In genomic region chr11:8168485-8169257, GRCh38 we compare ENCODE assay signal across 9 cellular contexts. TPM values are rescaled to one million over a fixed set of nuclear protein-coding genes. Genes with fewer than 3 reads are reported as not detected.
DNase-seq lines count a peak whose midpoint lies in the region; ATAC-seq and TF ChIP-seq lines count a peak whose summit lies in the region.
"Had no signal": no experiment of that assay in that cellular context is flagged by ENCODE, and none has a peak within 500 bp of the region (broad histone marks: within the 10 kb centered on the region; RNA-seq: fewer than 3 reads in every experiment).

TSS of gene RIC3 (minus strand) at chr11:8169025. CDS start at chr11:8168989, 36 bp downstream.

- H3K9me3 ChIP-seq in HEK293 (ENCODE audit: control insufficient read depth, insufficient read depth, low read depth, low read length) (no peaks in the 10 kb centered on the region), gastrocnemius medialis (no peaks in the 10 kb centered on the region)
- H3K9me3 ChIP-seq: neutrophil had no signal

- H3K36me3 Mint-ChIP-seq in activated naive CD4-positive, alpha-beta T cell treated with anti-CD3 and anti-CD28 coated beads for 36 hours (ENCODE audit: low read depth), result no peaks in the 10 kb centered on the region

- no peaks in the 10 kb centered on the region for H3K9me3 Mint-ChIP-seq in activated naive CD4-positive, alpha-beta T cell treated with anti-CD3 and anti-CD28 coated beads for 36 hours

- intact Hi-C loops in activated naive CD4-positive, alpha-beta T cell treated with anti-CD3 and anti-CD28 coated beads for 36 hours (cut with micrococcal nuclease), result no loop called here
- intact Hi-C loops in gastrocnemius medialis (cut with DNase I; ENCODE audit: low total_unique reads), result no loop called here

- POLR2A ChIA-PET in HEK293 (lab: Yijun Ruan, JAX), result no interaction called here

- H3K4me1 Mint-ChIP-seq in activated naive CD4-positive, alpha-beta T cell treated with anti-CD3 and anti-CD28 coated beads for 36 hours (ENCODE audit: low read depth), result peaks cover 23% of the 10 kb centered on the region

- peak within 1 kb of the TSS; percentile 83 for H3K4me3 Mint-ChIP-seq in activated naive CD4-positive, alpha-beta T cell treated with anti-CD3 and anti-CD28 coated beads for 36 hours

- peak; percentile 43 for DNase-seq in DMS153 (lab: John Stamatoyannopoulos, UW)
- DNase-seq in NCI-H524 treated with DMSO at 0.1 percent for 48 hours (lab: John Stamatoyannopoulos, UW), result peak; percentile 26
- peak; percentile 55 for DNase-seq in activated naive CD4-positive, alpha-beta T cell treated with anti-CD3 and anti-CD28 coated beads for 36 hours
- peak in 49 of 51 donors; percentile 14 to 79 (median 48) for DNase-seq in hypothalamus (lab: John Stamatoyannopoulos, UW)
- peak in 1 of 2 donors; percentile 20 for DNase-seq in gastrocnemius medialis
- no peak for DNase-seq in SW 1271 (lab: John Stamatoyannopoulos, UW)

- peaks cover 0 to 5% (median 5%) of the 10 kb centered on the region in 3 donors for H3K27me3 ChIP-seq in gastrocnemius medialis

- no peaks in the 10 kb centered on the region for H3K36me3 ChIP-seq in HEK293 (ENCODE audit: control insufficient read depth in 2 of 2, insufficient read depth in 1 of 2, low read length in 2 of 2)
- H3K36me3 ChIP-seq in gastrocnemius medialis, result no peaks in the 10 kb centered on the region
- H3K36me3 ChIP-seq: neutrophil had no signal

- H3K27ac Mint-ChIP-seq in activated naive CD4-positive, alpha-beta T cell treated with anti-CD3 and anti-CD28 coated beads for 36 hours, result no peak within 1 kb of the TSS

- TF ChIP-seq CTCF in HEK293 (tag by site-specific recombination; IDR thresholded peaks at IDR 0.05) (0 out of 2 replicates have a peak, but pooled peaks have one; percentile 7), gastrocnemius medialis (IDR thresholded peaks at IDR 0.05 in 4 of 5, conservative IDR thresholded peaks at IDR 0.05 in 1 of 5) (no peak)

- TF ChIP-seq POLR2A in gastrocnemius medialis (IDR thresholded peaks at IDR 0.05), result no peak

- H3K27ac ChIP-seq in HEK293 (ENCODE audit: extremely low read depth, low read depth, low read length) (peak within 1 kb of the TSS; percentile 24; the same call in 1 of the 2 replicates), gastrocnemius medialis (peak within 1 kb of the TSS; percentile 9 to 64 (median 40))
- H3K27ac ChIP-seq: neutrophil had no signal

- peak within 1 kb of the TSS; percentile 46 for H3K4me3 ChIP-seq in HEK293 (ENCODE audit: low read depth, low read length)
- peak within 1 kb of the TSS; percentile 62 to 79 (median 72) for H3K4me3 ChIP-seq in gastrocnemius medialis

- peaks cover 31% of the 10 kb centered on the region for H3K27me3 Mint-ChIP-seq in activated naive CD4-positive, alpha-beta T cell treated with anti-CD3 and anti-CD28 coated beads for 36 hours (ENCODE audit: low read depth)

- CTCF ChIA-PET in HEK293 (lab: Yijun Ruan, JAX), result interaction anchor here (0.7 kb wide), 1 partner anchor 150 kb away, joined by 4 read pairs; no protein-coding TSS in a partner anchor
- CTCF ChIA-PET in activated naive CD4-positive, alpha-beta T cell treated with anti-CD3 and anti-CD28 coated beads for 36 hours (lab: Charles Lee), result interaction anchor here (0.7 to 1.0 kb wide), 3 partner anchors 69 to 1749 kb away, joined by 3 to 4 read pairs (median 3); no protein-coding TSS in a partner anchor

- ATAC-seq in gastrocnemius medialis, result peak; percentile 76 to 85
- ATAC-seq in GM18870 (IDR thresholded peaks at IDR 0.05; ENCODE audit: unreplicated experiment), result no peak

- in situ Hi-C loops in gastrocnemius medialis (cut with MboI; ENCODE audit: low sequenced_read_pairs in 4 of 4), result no loop called here

- H3K4me1 ChIP-seq in HEK293 (ENCODE audit: control insufficient read depth, insufficient read depth, low read length), result no peaks in the 10 kb centered on the region; the same call in 1 of the 2 replicates
- H3K4me1 ChIP-seq in gastrocnemius medialis, result peaks cover 8 to 15% of the 10 kb centered on the region in 2 donors

TF ChIP-seq in HEK293, 187 proteins besides CTCF, POLR2A, EP300 and RAD21 (continues in another document):
- no peak for TF ChIP-seq ZNF404 (tag by site-specific recombination; IDR thresholded peaks at IDR 0.05)
- no peak for TF ChIP-seq ZBTB1 (tag by site-specific recombination; IDR thresholded peaks at IDR 0.05)
- no peak for TF ChIP-seq KLF1 (tag by site-specific recombination; IDR thresholded peaks at IDR 0.05)
- no peak for TF ChIP-seq ZNF843 (tag by site-specific recombination; IDR thresholded peaks at IDR 0.05)
- no peak for TF ChIP-seq ZNF175 (tag by site-specific recombination; IDR thresholded peaks at IDR 0.05)
- TF ChIP-seq ZNF473 (tag by site-specific recombination; IDR thresholded peaks at IDR 0.05), result no peak
- no peak for TF ChIP-seq TRIM28 (IDR thresholded peaks at IDR 0.05; ENCODE audit: borderline replicate concordance, low read length)
- TF ChIP-seq ZNF362 (tag by site-specific recombination; IDR thresholded peaks at IDR 0.05), result no peak
- TF ChIP-seq PBX3 (CRISPR knock-in tag; IDR thresholded peaks at IDR 0.05), result no peak
- no peak for TF ChIP-seq KLF16 (tag by site-specific recombination; IDR thresholded peaks at IDR 0.05)
- TF ChIP-seq ZNF830 (tag by site-specific recombination; IDR thresholded peaks at IDR 0.05; ENCODE audit: low read depth), result no peak
- no peak for TF ChIP-seq ZNF629 (tag by site-specific recombination; IDR thresholded peaks at IDR 0.05)
- TF ChIP-seq ZNF621 (tag by site-specific recombination; IDR thresholded peaks at IDR 0.05), result no peak
- no peak for TF ChIP-seq ZNF174 (tag by site-specific recombination; IDR thresholded peaks at IDR 0.05)
- no peak for TF ChIP-seq ZNF133 (tag by site-specific recombination; IDR thresholded peaks at IDR 0.05)
- TF ChIP-seq HOXC10 (CRISPR knock-in tag; IDR thresholded peaks at IDR 0.05), result no peak
- TF ChIP-seq ZBTB8A (tag by site-specific recombination; IDR thresholded peaks at IDR 0.05), result 0 out of 2 replicates have a peak, but pooled peaks have one; percentile 18
- no peak for TF ChIP-seq ZNF311 (tag by site-specific recombination; IDR thresholded peaks at IDR 0.05; ENCODE audit: borderline replicate concordance)
- TF ChIP-seq ZXDB (tag by site-specific recombination; IDR thresholded peaks at IDR 0.05), result 0 out of 2 replicates have a peak, but pooled peaks have one; percentile 28
- TF ChIP-seq ZNF280D (tag by site-specific recombination; IDR thresholded peaks at IDR 0.05), result no peak
- TF ChIP-seq ZSCAN30 (tag by site-specific recombination; IDR thresholded peaks at IDR 0.05), result peak; percentile 46; the same call in 1 of the 2 replicates
- TF ChIP-seq MEIS1 (CRISPR knock-in tag; IDR thresholded peaks at IDR 0.05; ENCODE audit: borderline replicate concordance), result no peak
- TF ChIP-seq KLF9 (tag by site-specific recombination; IDR thresholded peaks at IDR 0.05; ENCODE audit: low read depth), result no peak

RNA-seq across cellular contexts. Expression of gene RIC3, which starts in this region (rescaled TPM):
- total RNA-seq in activated naive CD4-positive, alpha-beta T cell treated with anti-CD3 and anti-CD28 coated beads for 36 hours, result 1 to 10 TPM; 6.3 to 6.8 TPM
- 1 to 10 TPM; 2.2 to 7.1 (median 4.1) TPM for total RNA-seq in gastrocnemius medialis

Comparison
In these comparisons a context has a peak if more than half of its experiments do, and no peak if none do; other contexts are left out.
1. DNase-seq: peak in DMS153 (single experiment), NCI-H524 treated with DMSO at 0.1 percent for 48 hours (single experiment), activated naive CD4-positive, alpha-beta T cell treated with anti-CD3 and anti-CD28 coated beads for 36 hours (single experiment) and hypothalamus (49 of 51); none in SW 1271 (0 of 2).